ENCODE assay signal across 1 cellular context in genomic region chr11:116853461-116854073, GRCh38.
TF ChIP-seq lines count a peak whose summit lies in the region.

No MANE protein-coding gene starts in this region.

TF ChIP-seq in HCT116, 20 proteins besides CTCF, POLR2A, EP300 and RAD21 (continued from another document):
- no peak for TF ChIP-seq ZBTB33 (IDR thresholded peaks at IDR 0.05; ENCODE audit: extremely low read depth, insufficient replicate concordance, low read length)
- peak; percentile 38; the same call in 1 of the 2 replicates for TF ChIP-seq CBX3 (IDR thresholded peaks at IDR 0.05; ENCODE audit: low read depth)
- TF ChIP-seq, protein P1, sequence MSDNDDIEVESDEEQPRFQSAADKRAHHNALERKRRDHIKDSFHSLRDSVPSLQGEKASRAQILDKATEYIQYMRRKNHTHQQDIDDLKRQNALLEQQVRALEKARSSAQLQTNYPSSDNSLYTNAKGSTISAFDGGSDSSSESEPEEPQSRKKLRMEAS (IDR thresholded peaks at IDR 0.05), result 0 out of 2 replicates have a peak, but pooled peaks have one; percentile 19
- no peak for TF ChIP-seq SP1 (IDR thresholded peaks at IDR 0.05; ENCODE audit: low read depth)
TF ChIP-seq in HCT116: peak in this region for 4.
